1 cellular context compared by ENCODE assay signal in genomic region chr7:154913645-154914579, GRCh38.
TF ChIP-seq lines count a peak whose summit lies in the region.

No MANE protein-coding gene starts in this region.

TF ChIP-seq in HepG2, 621 proteins besides CTCF, POLR2A, EP300 and RAD21 (continued from another document and continues in another):
- TF ChIP-seq HOMEZ (CRISPR knock-in tag; IDR thresholded peaks at IDR 0.05; ENCODE audit: low read depth): peak; percentile 62; the same call in 1 of the 2 replicates
- no peak; the same call in 1 of the 2 replicates for TF ChIP-seq ZNF256 (CRISPR knock-in tag; conservative IDR thresholded peaks at IDR 0.05)
- 0 out of 2 replicates have a peak, but pooled peaks have one; percentile 49 for TF ChIP-seq ZNF431 (CRISPR knock-in tag; IDR thresholded peaks at IDR 0.05; ENCODE audit: borderline replicate concordance, low read depth)
- peak; percentile 71; the same call in 1 of the 2 replicates for TF ChIP-seq SALL2 (CRISPR knock-in tag; IDR thresholded peaks at IDR 0.05)
- 0 out of 2 replicates have a peak, but pooled peaks have one; percentile 42 for TF ChIP-seq ZSCAN9 (CRISPR knock-in tag; IDR thresholded peaks at IDR 0.05; ENCODE audit: borderline replicate concordance)
- no peak; the same call in 1 of the 2 replicates for TF ChIP-seq ZSCAN20 (CRISPR knock-in tag; IDR thresholded peaks at IDR 0.05; ENCODE audit: borderline replicate concordance)
- no peak for TF ChIP-seq ZNF230 (CRISPR knock-in tag; IDR thresholded peaks at IDR 0.05)
- no peak for TF ChIP-seq RFX1 (IDR thresholded peaks at IDR 0.05)
- TF ChIP-seq ZNF609 (CRISPR knock-in tag; IDR thresholded peaks at IDR 0.05; ENCODE audit: borderline replicate concordance): 0 out of 2 replicates have a peak, but pooled peaks have one; percentile 32
- peak; percentile 93; the same call in 1 of the 2 replicates for TF ChIP-seq ZNF782 (CRISPR knock-in tag; IDR thresholded peaks at IDR 0.05; ENCODE audit: borderline replicate concordance)
- TF ChIP-seq ZFP36 (IDR thresholded peaks at IDR 0.05; ENCODE audit: borderline replicate concordance, low read depth, low read length, partially characterized antibody): no peak
- TF ChIP-seq E2F5 (CRISPR knock-in tag; conservative IDR thresholded peaks at IDR 0.05): no peak
- no peak for TF ChIP-seq PTBP1 (IDR thresholded peaks at IDR 0.05; ENCODE audit: low read depth, low read length, poor library complexity, severe bottlenecking)
- no peak for TF ChIP-seq HMGXB3 (CRISPR knock-in tag; IDR thresholded peaks at IDR 0.05; ENCODE audit: borderline replicate concordance)
- no peak for TF ChIP-seq ARID2 (CRISPR knock-in tag; IDR thresholded peaks at IDR 0.05; ENCODE audit: borderline replicate concordance)
- TF ChIP-seq SMAD3 (CRISPR knock-in tag; IDR thresholded peaks at IDR 0.05): peak; percentile 76; the same call in 1 of the 2 replicates
- TF ChIP-seq GATA4 (IDR thresholded peaks at IDR 0.05; ENCODE audit: borderline replicate concordance, low read depth): no peak
- TF ChIP-seq NR2F6 (IDR thresholded peaks at IDR 0.05): peak; percentile 81
- TF ChIP-seq NR2F6 (CRISPR knock-in tag; IDR thresholded peaks at IDR 0.05): peak; percentile 94
- no peak for TF ChIP-seq SOX13 (IDR thresholded peaks at IDR 0.05)
- peak in 1 of 2 experiments; percentile 61; a peak in 1 of 4 replicates for TF ChIP-seq SOX13 (CRISPR knock-in tag; conservative IDR thresholded peaks at IDR 0.05 in 1 of 2, IDR thresholded peaks at IDR 0.05 in 1 of 2)
- TF ChIP-seq TEAD3 (CRISPR knock-in tag; optimal IDR thresholded peaks at IDR 0.05; ENCODE audit: borderline replicate concordance): peak; percentile 25
- TF ChIP-seq YEATS2 (CRISPR knock-in tag; IDR thresholded peaks at IDR 0.05; ENCODE audit: borderline replicate concordance): peak; percentile 45; the same call in 1 of the 2 replicates
- peak; percentile 89 for TF ChIP-seq XRCC5 (optimal IDR thresholded peaks at IDR 0.05; ENCODE audit: low read length)
- peak; percentile 83; the same call in 1 of the 2 replicates for TF ChIP-seq ZNF33B (CRISPR knock-in tag; IDR thresholded peaks at IDR 0.05)
- no peak for TF ChIP-seq DPF2 (CRISPR knock-in tag; IDR thresholded peaks at IDR 0.05; ENCODE audit: borderline replicate concordance, low read depth)
- 0 out of 2 replicates have a peak, but pooled peaks have one; percentile 33 for TF ChIP-seq CC2D1A (CRISPR knock-in tag; IDR thresholded peaks at IDR 0.05)
- TF ChIP-seq CBX5 (CRISPR knock-in tag; IDR thresholded peaks at IDR 0.05; ENCODE audit: borderline replicate concordance): peak; percentile 58; the same call in 1 of the 2 replicates
- TF ChIP-seq MIER2 (CRISPR knock-in tag; IDR thresholded peaks at IDR 0.05): peak; percentile 70; the same call in 1 of the 2 replicates
- TF ChIP-seq ZNF280D (CRISPR knock-in tag; IDR thresholded peaks at IDR 0.05): peak; percentile 93
- TF ChIP-seq SP5 (CRISPR knock-in tag; IDR thresholded peaks at IDR 0.05; ENCODE audit: borderline replicate concordance, low read depth): peak; percentile 69; the same call in 1 of the 2 replicates
- TF ChIP-seq ZNF660 (CRISPR knock-in tag; IDR thresholded peaks at IDR 0.05; ENCODE audit: borderline replicate concordance, low read depth): no peak
- TF ChIP-seq ZFP91 (CRISPR knock-in tag; IDR thresholded peaks at IDR 0.05; ENCODE audit: borderline replicate concordance): peak; percentile 81
- TF ChIP-seq MAFK (conservative IDR thresholded peaks at IDR 0.05 in 1 of 2, IDR thresholded peaks at IDR 0.05 in 1 of 2; ENCODE audit: low read length in 2 of 2): no peak
- TF ChIP-seq PHF5A (CRISPR knock-in tag; IDR thresholded peaks at IDR 0.05; ENCODE audit: low read depth, unreplicated experiment): no peak
- TF ChIP-seq ZEB1 (IDR thresholded peaks at IDR 0.05; ENCODE audit: insufficient replicate concordance, low read depth): no peak
- TF ChIP-seq ARID5B (CRISPR knock-in tag; IDR thresholded peaks at IDR 0.05): peak; percentile 84
- TF ChIP-seq ELF4 (CRISPR knock-in tag; IDR thresholded peaks at IDR 0.05; ENCODE audit: borderline replicate concordance): no peak
- 0 out of 2 replicates have a peak, but pooled peaks have one; percentile 39 for TF ChIP-seq AHR (CRISPR knock-in tag; IDR thresholded peaks at IDR 0.05)
- TF ChIP-seq GZF1 (CRISPR knock-in tag; IDR thresholded peaks at IDR 0.05): no peak
